In the genomic region with DNA sequence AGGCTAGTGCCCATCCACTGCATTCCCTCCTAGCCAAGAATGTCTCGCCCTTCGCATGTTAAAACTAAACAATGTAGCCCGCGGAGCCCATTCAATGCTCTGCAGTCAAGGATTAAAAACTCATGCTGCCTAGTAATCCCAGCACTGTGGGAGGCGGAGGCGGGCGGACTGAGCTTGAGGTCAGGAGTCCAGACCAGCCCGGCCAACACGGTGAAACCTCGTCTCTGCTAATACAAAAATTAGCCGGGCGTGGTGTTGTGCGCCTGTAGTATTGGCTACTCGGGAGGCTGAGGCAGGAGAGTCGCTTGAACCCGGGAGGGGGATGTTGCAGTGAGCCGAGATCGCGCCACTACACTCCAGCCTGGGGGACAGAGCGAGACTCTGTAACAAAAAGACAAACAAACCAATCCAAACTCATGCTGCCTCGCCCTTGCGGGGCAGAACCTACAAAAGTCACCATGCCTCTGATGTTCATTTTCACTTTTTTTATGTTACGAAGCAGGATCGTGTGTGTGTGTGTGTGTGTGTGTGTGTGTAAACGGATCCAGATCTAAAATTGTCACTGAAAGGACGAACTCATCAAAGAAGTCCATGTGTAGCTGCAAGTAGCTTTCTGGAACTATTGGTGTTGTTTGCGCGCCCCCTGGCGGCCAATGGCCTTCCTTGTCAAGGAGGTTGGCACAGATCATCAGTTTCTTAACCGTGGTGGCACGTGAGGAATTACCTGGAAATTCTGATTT, we compare ENCODE assay signal across 7 cellular contexts. TPM values are rescaled to one million over a fixed set of nuclear protein-coding genes. Genes with fewer than 3 reads are reported as not detected.
DNase-seq lines count a peak whose midpoint lies in the region; ATAC-seq, FAIRE-seq and TF ChIP-seq lines count a peak whose summit lies in the region.

No MANE protein-coding gene starts in this region.

- peak; percentile 7 for FAIRE-seq in TTC549 (lab: Jason Lieb, UNC)

- no peak overlapping the region for H3K27ac ChIP-seq in body of pancreas

- WGBS in body of pancreas, 2 donors = 6 to 7% methylated on average over 30 to 31 of the region's 31 CpGs

- no peaks in the 10 kb centered on the region for H3K27me3 ChIP-seq in body of pancreas

- TF ChIP-seq CTCF in body of pancreas (IDR thresholded peaks at IDR 0.05) = peak; percentile 70 to 96 (median 94)
- peak; percentile 87 for TF ChIP-seq CTCF in retinal pigment epithelial cell (conservative IDR thresholded peaks at IDR 0.05; ENCODE audit: low read depth, low read length)

- no peaks in the 10 kb centered on the region for H3K36me3 ChIP-seq in body of pancreas (replicated peaks in 1 of 2; ENCODE audit: insufficient read depth in 1 of 2, low read depth in 2 of 2)

- intact Hi-C loops in body of pancreas (cut with DNase I) = loop anchor here (5.0 to 10.0 kb wide), 2 partner anchors 91 to 148 kb away; no protein-coding TSS in a partner anchor

- H3K4me1 ChIP-seq in body of pancreas = peaks cover 5% of the 10 kb centered on the region

- ATAC-seq in GM18498 (IDR thresholded peaks at IDR 0.05; ENCODE audit: unreplicated experiment) = peak; percentile 58
- peak; percentile 90 for ATAC-seq in body of pancreas
- ATAC-seq in GM21576 (IDR thresholded peaks at IDR 0.05; ENCODE audit: unreplicated experiment) = no peak

- H3K9me3 ChIP-seq in body of pancreas = no peaks in the 10 kb centered on the region

- DNase-seq in NCI-H2081 treated with DMSO at 0.1 percent for 48 hours (lab: John Stamatoyannopoulos, UW) (peak; percentile 76), body of pancreas (peak; percentile 91 to 95 (median 92)), iPS DF 19.7 (ENCODE audit: low read depth, low spot score) (peak; percentile 80), retinal pigment epithelial cell (ENCODE audit: low read depth) (peak; percentile 60)

- TF ChIP-seq POLR2A in body of pancreas (IDR thresholded peaks at IDR 0.05) = no peak

- H3K4me3 ChIP-seq in body of pancreas (no peak overlapping the region), retinal pigment epithelial cell (ENCODE audit: low read length) (peak overlapping the region; percentile 45)

RNA-seq across cellular contexts. Expression of gene SPESP1, which starts 54.8 kb away (rescaled TPM):
- 1 to 10 TPM in 1 of 2 donors, not detected in 1; 2.1 TPM for total RNA-seq in body of pancreas

RNA-seq across cellular contexts. Expression of gene ANP32A, which starts 54.9 kb away (rescaled TPM):
- total RNA-seq in body of pancreas = 10 to 100 TPM; 27.7 to 37.4 TPM
